ENCODE assay signal across 23 cellular contexts in genomic region chr16:49576941-49577340, GRCh38.
DNase-seq lines count a peak whose midpoint lies in the region; ATAC-seq and TF ChIP-seq lines count a peak whose summit lies in the region.
"Had no signal": no experiment of that assay in that cellular context is flagged by ENCODE, and none has a peak within 500 bp of the region (broad histone marks: within the 10 kb centered on the region; RNA-seq: fewer than 3 reads in every experiment).

No MANE protein-coding gene starts in this region.

- H3K27me3 Mint-ChIP-seq in nephron (ENCODE audit: low read depth): peaks cover 3% of the 10 kb centered on the region
- no peaks in the 10 kb centered on the region for H3K27me3 Mint-ChIP-seq in type B pancreatic cell
- H3K27me3 Mint-ChIP-seq: CD4-positive, alpha-beta T cell had no signal

- no peak overlapping the region for H3K4me3 ChIP-seq in left lung
- H3K4me3 ChIP-seq: A549; BLaER1 treated with 17β-estradiol and CSF1 and Interleukin-3, amounts not matched to agents 10 nM and 100 nM; GM12878; HAP-1 had no signal

- H3K27ac Mint-ChIP-seq in nephron (peak overlapping the region; percentile 40 to 95 (median 85)), type B pancreatic cell (peak overlapping the region; percentile 43)
- H3K27ac Mint-ChIP-seq: CD14-positive monocyte; CD4-positive, alpha-beta T cell; HFFc6 had no signal

- intact Hi-C loops in left lung (cut with DNase I): no loop called here

- H3K27ac ChIP-seq in left lung: no peak overlapping the region
- H3K27ac ChIP-seq: 22Rv1; A549; BLaER1 treated with 17β-estradiol and CSF1 and Interleukin-3, amounts not matched to agents 10 nM and 100 nM had no signal

- DNase-seq in NCI-H146 (lab: John Stamatoyannopoulos, UW): peak; percentile 4
- DNase-seq in NCI-H146 treated with DMSO at 0.1 percent for 48 hours (lab: John Stamatoyannopoulos, UW; ENCODE audit: unreplicated experiment): no peak
- no peak for DNase-seq in type B pancreatic cell (ENCODE audit: extremely low spot score, unreplicated experiment)
- DNase-seq in left lung: no peak
- no peak for DNase-seq in RPMI8226
- DNase-seq: ACHN; AML-193; BE2C; CD4-positive, alpha-beta T cell; CD8-positive, alpha-beta memory T cell; DMS 273 treated with DMSO at 0.1 percent for 48 hours; DMS79; EL; GDM1; GOT3; HFFc6 had no signal

- H3K9me3 Mint-ChIP-seq in nephron (no peaks in the 10 kb centered on the region), type B pancreatic cell (peaks cover 10% of the 10 kb centered on the region)
- H3K9me3 Mint-ChIP-seq: CD4-positive, alpha-beta T cell; CD8-positive, alpha-beta memory T cell had no signal

- H3K4me1 ChIP-seq in left lung: peaks cover 0 to 4% of the 10 kb centered on the region in 2 donors
- H3K4me1 ChIP-seq: A549, BE2C, HAP-1 had no signal

- H3K4me3 Mint-ChIP-seq in nephron (no peak overlapping the region), type B pancreatic cell (no peak overlapping the region)
- H3K4me3 Mint-ChIP-seq: CD14-positive monocyte; CD4-positive, alpha-beta T cell; CD8-positive, alpha-beta memory T cell; HFFc6 had no signal

- H3K36me3 Mint-ChIP-seq in nephron (ENCODE audit: low read depth) (peaks cover 22% of the 10 kb centered on the region), type B pancreatic cell (peaks cover 9% of the 10 kb centered on the region)
- H3K36me3 Mint-ChIP-seq: CD14-positive monocyte; CD8-positive, alpha-beta memory T cell had no signal

- H3K9me3 ChIP-seq in left lung: no peaks in the 10 kb centered on the region
- H3K9me3 ChIP-seq: A549; BE2C; BLaER1 treated with 17β-estradiol and CSF1 and Interleukin-3, amounts not matched to agents 10 nM and 100 nM; HAP-1 had no signal

- H3K27me3 ChIP-seq in left lung: no peaks in the 10 kb centered on the region
- H3K27me3 ChIP-seq: BE2C; BLaER1 treated with 17β-estradiol and CSF1 and Interleukin-3, amounts not matched to agents 10 nM and 100 nM had no signal

- TF ChIP-seq CTCF in nephron (IDR thresholded peaks at IDR 0.05; ENCODE audit: unreplicated experiment in 3 of 3) (no peak), type B pancreatic cell (conservative IDR thresholded peaks at IDR 0.05) (no peak), left lung (IDR thresholded peaks at IDR 0.05) (no peak)

- no peaks in the 10 kb centered on the region for H3K36me3 ChIP-seq in left lung
- H3K36me3 ChIP-seq: BE2C, HAP-1 had no signal

- no peak for ATAC-seq in left lung
- ATAC-seq: A549, GM12878 had no signal

- H3K4me1 Mint-ChIP-seq in nephron (peaks cover 80% of the 10 kb centered on the region), type B pancreatic cell (ENCODE audit: unreplicated experiment) (peaks cover 37% of the 10 kb centered on the region)
- H3K4me1 Mint-ChIP-seq: CD8-positive, alpha-beta memory T cell had no signal
